1 cellular context compared by ENCODE assay signal in genomic region chr20:34431168-34431567, GRCh38.
TF ChIP-seq lines count a peak whose summit lies in the region.

No MANE protein-coding gene starts in this region.

TF ChIP-seq in WTC11, 78 proteins besides CTCF, POLR2A, EP300 and RAD21 (continued from another document):
- TF ChIP-seq, protein P1, sequence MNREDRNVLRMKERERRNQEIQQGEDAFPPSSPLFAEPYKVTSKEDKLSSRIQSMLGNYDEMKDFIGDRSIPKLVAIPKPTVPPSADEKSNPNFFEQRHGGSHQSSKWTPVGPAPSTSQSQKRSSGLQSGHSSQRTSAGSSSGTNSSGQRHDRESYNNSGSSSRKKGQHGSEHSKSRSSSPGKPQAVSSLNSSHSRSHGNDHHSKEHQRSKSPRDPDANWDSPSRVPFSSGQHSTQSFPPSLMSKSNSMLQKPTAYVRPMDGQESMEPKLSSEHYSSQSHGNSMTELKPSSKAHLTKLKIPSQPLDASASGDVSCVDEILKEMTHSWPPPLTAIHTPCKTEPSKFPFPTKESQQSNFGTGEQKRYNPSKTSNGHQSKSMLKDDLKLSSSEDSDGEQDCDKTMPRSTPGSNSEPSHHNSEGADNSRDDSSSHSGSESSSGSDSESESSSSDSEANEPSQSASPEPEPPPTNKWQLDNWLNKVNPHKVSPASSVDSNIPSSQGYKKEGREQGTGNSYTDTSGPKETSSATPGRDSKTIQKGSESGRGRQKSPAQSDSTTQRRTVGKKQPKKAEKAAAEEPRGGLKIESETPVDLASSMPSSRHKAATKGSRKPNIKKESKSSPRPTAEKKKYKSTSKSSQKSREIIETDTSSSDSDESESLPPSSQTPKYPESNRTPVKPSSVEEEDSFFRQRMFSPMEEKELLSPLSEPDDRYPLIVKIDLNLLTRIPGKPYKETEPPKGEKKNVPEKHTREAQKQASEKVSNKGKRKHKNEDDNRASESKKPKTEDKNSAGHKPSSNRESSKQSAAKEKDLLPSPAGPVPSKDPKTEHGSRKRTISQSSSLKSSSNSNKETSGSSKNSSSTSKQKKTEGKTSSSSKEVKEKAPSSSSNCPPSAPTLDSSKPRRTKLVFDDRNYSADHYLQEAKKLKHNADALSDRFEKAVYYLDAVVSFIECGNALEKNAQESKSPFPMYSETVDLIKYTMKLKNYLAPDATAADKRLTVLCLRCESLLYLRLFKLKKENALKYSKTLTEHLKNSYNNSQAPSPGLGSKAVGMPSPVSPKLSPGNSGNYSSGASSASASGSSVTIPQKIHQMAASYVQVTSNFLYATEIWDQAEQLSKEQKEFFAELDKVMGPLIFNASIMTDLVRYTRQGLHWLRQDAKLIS (CRISPR knock-in tag; IDR thresholded peaks at IDR 0.05; ENCODE audit: borderline replicate concordance), result no peak
- TF ChIP-seq NR3C1 (CRISPR knock-in tag; conservative IDR thresholded peaks at IDR 0.05; ENCODE audit: low read depth), result no peak
- TF ChIP-seq ZNF423 (CRISPR knock-in tag; IDR thresholded peaks at IDR 0.05), result no peak
- no peak for TF ChIP-seq ZNF416 (CRISPR knock-in tag; IDR thresholded peaks at IDR 0.05)
- no peak for TF ChIP-seq ATF2 (CRISPR knock-in tag; IDR thresholded peaks at IDR 0.05; ENCODE audit: borderline replicate concordance, low read depth)
- no peak for TF ChIP-seq CREM (CRISPR knock-in tag; IDR thresholded peaks at IDR 0.05)
- TF ChIP-seq NFYB (CRISPR knock-in tag; conservative IDR thresholded peaks at IDR 0.05; ENCODE audit: low read depth), result no peak
- no peak for TF ChIP-seq JUN (CRISPR knock-in tag; IDR thresholded peaks at IDR 0.05)
- no peak for TF ChIP-seq MYBL2 (CRISPR knock-in tag; IDR thresholded peaks at IDR 0.05)
TF ChIP-seq in WTC11: peak in this region for 0.
